Comparison of ENCODE assay signal across 31 cellular contexts in genomic region chr1:179820216-179820970, GRCh38. TPM values are rescaled to one million over a fixed set of nuclear protein-coding genes. Genes with fewer than 3 reads are reported as not detected.
DNase-seq lines count a peak whose midpoint lies in the region; ATAC-seq, FAIRE-seq and TF ChIP-seq lines count a peak whose summit lies in the region.
"Had no signal": no experiment of that assay in that cellular context is flagged by ENCODE, and none has a peak within 500 bp of the region (broad histone marks: within the 10 kb centered on the region; RNA-seq: fewer than 3 reads in every experiment).

No MANE protein-coding gene starts in this region.

- H3K4me2 ChIP-seq in astrocyte (ENCODE audit: low read length), result no peak overlapping the region

- H3K9me3 ChIP-seq in astrocyte (ENCODE audit: insufficient read depth, low read depth, low read length), result no peaks in the 10 kb centered on the region
- H3K9me3 ChIP-seq in neutrophil, result no peaks in the 10 kb centered on the region
- no peaks in the 10 kb centered on the region for H3K9me3 ChIP-seq in WERI-Rb-1 (ENCODE audit: severe bottlenecking)
- H3K9me3 ChIP-seq: body of pancreas, gastroesophageal sphincter, left ventricle myocardium inferior, ovary, uterus had no signal

- H3K79me2 ChIP-seq in astrocyte (ENCODE audit: insufficient read depth, low read length), result no peaks in the 10 kb centered on the region

- TF ChIP-seq CTCF in HL-60 (IDR thresholded peaks at IDR 0.05; ENCODE audit: insufficient read depth, low read length) (no peak), NB4 (IDR thresholded peaks at IDR 0.05; ENCODE audit: low read depth, low read length) (no peak), astrocyte (IDR thresholded peaks at IDR 0.05; ENCODE audit: insufficient read depth, low read depth, low read length) (no peak), neutrophil (IDR thresholded peaks at IDR 0.05) (no peak), WERI-Rb-1 (IDR thresholded peaks at IDR 0.05; ENCODE audit: low read depth, low read length) (no peak)

- no peak overlapping the region for H3K4me3 ChIP-seq in HL-60 (replicated peaks; ENCODE audit: insufficient read depth, low read length)
- H3K4me3 ChIP-seq in NB4 (ENCODE audit: low read depth, low read length), result no peak overlapping the region
- H3K4me3 ChIP-seq in astrocyte (ENCODE audit: insufficient read depth, low read depth, low read length), result no peak overlapping the region
- no peak overlapping the region for H3K4me3 ChIP-seq in neutrophil (ENCODE audit: low read depth in 1 of 2, low read length in 1 of 2)
- H3K4me3 ChIP-seq in WERI-Rb-1 (ENCODE audit: low read depth, low read length), result no peak overlapping the region
- H3K4me3 ChIP-seq: body of pancreas, coronary artery, gastroesophageal sphincter, left ventricle myocardium inferior, ovary, uterus had no signal

- H3K27ac Mint-ChIP-seq in astrocyte (ENCODE audit: unreplicated experiment), result peak overlapping the region; percentile 3
- H3K27ac Mint-ChIP-seq: activated naive CD8-positive, alpha-beta T cell treated with anti-CD3 and anti-CD28 coated beads, Interleukin-2, amount 50 U/mL, for 24 hours; effector memory CD8-positive, alpha-beta T cell; stimulated activated memory B cell treated with anti-CD40 and anti-IgM and Interleukin-4, amounts not matched to agents 10 μg/mL and 1 μg/mL and 100 μg/mL, for 72 hours had no signal

- H4K20me1 ChIP-seq in astrocyte (ENCODE audit: insufficient read depth, low read length), result no peaks in the 10 kb centered on the region

- no peak overlapping the region for H3K9ac ChIP-seq in astrocyte (ENCODE audit: low read length)

- no peak for TF ChIP-seq POLR2A in NB4 (IDR thresholded peaks at IDR 0.05; ENCODE audit: extremely low read depth, insufficient read length)

- DNase-seq in HL-60 (ENCODE audit: low read depth in 1 of 2, low spot score in 1 of 2), result peak; percentile 43 to 56
- DNase-seq in NB4 (ENCODE audit: low read depth), result peak; percentile 93
- no peak for DNase-seq in astrocyte (ENCODE audit: low read depth)
- DNase-seq in WERI-Rb-1, result no peak
- no peak for DNase-seq in COLO829 (ENCODE audit: low spot score)
- DNase-seq: activated CD4-positive, alpha-beta T cell treated with anti-CD3 and anti-CD28 coated beads, Interleukin-2, amount 50 U/mL, for 4 hours; activated gamma-delta T cell treated with Interleukin-2 at 50 U/mL for 16 hours; activated naive CD8-positive, alpha-beta T cell treated with anti-CD3 and anti-CD28 coated beads, Interleukin-2, amount 50 U/mL, for 24 hours; activated T-cell treated with anti-CD3 and anti-CD28 coated beads for 4 hours; body of pancreas; effector memory CD8-positive, alpha-beta T cell; hypothalamus; left ventricle myocardium inferior; midbrain; naive thymus-derived CD8-positive, alpha-beta T cell; NCI-H1436 treated with DMSO at 0.1 percent for 48 hours; NCI-H524; ovary; retina; stimulated activated CD4-positive, alpha-beta T cell treated with anti-CD3 and anti-CD28 coated beads, Interleukin-4, amount 100 ng/mL, for 1 hour; uterus had no signal

- peaks cover 9% of the 10 kb centered on the region for H3K4me1 Mint-ChIP-seq in astrocyte (ENCODE audit: low read depth, unreplicated experiment)

- H3K4me1 ChIP-seq in astrocyte (ENCODE audit: insufficient read depth, low read length), result peaks cover 10% of the 10 kb centered on the region
- H3K4me1 ChIP-seq in neutrophil (ENCODE audit: control insufficient read depth in 1 of 2, insufficient read depth in 1 of 2, low read depth in 1 of 2, low read length in 1 of 2), result peaks cover 31 to 35% of the 10 kb centered on the region in 2 experiments

- H3K36me3 Mint-ChIP-seq in astrocyte (ENCODE audit: low read depth, unreplicated experiment), result peaks cover 3% of the 10 kb centered on the region
- H3K36me3 Mint-ChIP-seq: naive thymus-derived CD8-positive, alpha-beta T cell; stimulated activated memory B cell treated with anti-CD40 and anti-IgM and Interleukin-4, amounts not matched to agents 10 μg/mL and 1 μg/mL and 100 μg/mL, for 72 hours had no signal

- peaks cover 2% of the 10 kb centered on the region for H3K9me3 Mint-ChIP-seq in astrocyte (ENCODE audit: unreplicated experiment)
- H3K9me3 Mint-ChIP-seq: activated naive CD8-positive, alpha-beta T cell treated with anti-CD3 and anti-CD28 coated beads, Interleukin-2, amount 50 U/mL, for 24 hours; effector memory CD8-positive, alpha-beta T cell; naive thymus-derived CD8-positive, alpha-beta T cell; stimulated activated memory B cell treated with anti-CD40 and anti-IgM and Interleukin-4, amounts not matched to agents 10 μg/mL and 1 μg/mL and 100 μg/mL, for 72 hours had no signal

- no peak for FAIRE-seq in astrocyte (lab: Jason Lieb, UNC)

- peaks cover 26% of the 10 kb centered on the region for H3K27me3 Mint-ChIP-seq in astrocyte (ENCODE audit: low read depth, unreplicated experiment)
- H3K27me3 Mint-ChIP-seq: activated naive CD8-positive, alpha-beta T cell treated with anti-CD3 and anti-CD28 coated beads, Interleukin-2, amount 50 U/mL, for 24 hours; naive thymus-derived CD8-positive, alpha-beta T cell had no signal

- H2AFZ ChIP-seq in astrocyte (ENCODE audit: low read depth, low read length), result no peak overlapping the region

- H3K27me3 ChIP-seq in HL-60 (ENCODE audit: insufficient read depth, poor library complexity, severe bottlenecking) (no peaks in the 10 kb centered on the region), astrocyte (ENCODE audit: insufficient read depth, low read length) (peaks cover 6% of the 10 kb centered on the region), neutrophil (no peaks in the 10 kb centered on the region), WERI-Rb-1 (ENCODE audit: insufficient read depth, low read depth, severe bottlenecking) (no peaks in the 10 kb centered on the region)
- H3K27me3 ChIP-seq: body of pancreas, gastroesophageal sphincter, ovary, uterus had no signal

- no peak overlapping the region for H3K4me3 Mint-ChIP-seq in astrocyte (ENCODE audit: unreplicated experiment)
- H3K4me3 Mint-ChIP-seq: activated naive CD8-positive, alpha-beta T cell treated with anti-CD3 and anti-CD28 coated beads, Interleukin-2, amount 50 U/mL, for 24 hours; effector memory CD8-positive, alpha-beta T cell; naive thymus-derived CD8-positive, alpha-beta T cell; stimulated activated memory B cell treated with anti-CD40 and anti-IgM and Interleukin-4, amounts not matched to agents 10 μg/mL and 1 μg/mL and 100 μg/mL, for 72 hours had no signal

- no peak for ATAC-seq in HG02623 (IDR thresholded peaks at IDR 0.05; ENCODE audit: unreplicated experiment)
- ATAC-seq: activated naive CD8-positive, alpha-beta T cell treated with anti-CD3 and anti-CD28 coated beads, Interleukin-2, amount 50 U/mL, for 24 hours; body of pancreas; effector memory CD8-positive, alpha-beta T cell; esophagus mucosa; gastroesophageal sphincter; HCT116; naive thymus-derived CD8-positive, alpha-beta T cell; SK-N-SH treated with all-trans-retinoic acid at 6 μM for 48 hours; stimulated activated memory B cell treated with anti-CD40 and anti-IgM and Interleukin-4, amounts not matched to agents 10 μg/mL and 1 μg/mL and 100 μg/mL, for 72 hours had no signal

- H3K27ac ChIP-seq in HL-60 (replicated peaks) (no peak overlapping the region), astrocyte (ENCODE audit: low read depth, low read length) (no peak overlapping the region), neutrophil (peak overlapping the region; percentile 31), WERI-Rb-1 (no peak overlapping the region)
- H3K27ac ChIP-seq: body of pancreas, C4-2B, coronary artery, gastroesophageal sphincter, left ventricle myocardium inferior, ovary, RWPE1, uterus had no signal

- H3K36me3 ChIP-seq in astrocyte (ENCODE audit: insufficient read depth, low read length) (no peaks in the 10 kb centered on the region), neutrophil (no peaks in the 10 kb centered on the region), WERI-Rb-1 (no peaks in the 10 kb centered on the region)
- H3K36me3 ChIP-seq: gastroesophageal sphincter, left ventricle myocardium inferior, ovary, uterus had no signal

RNA-seq across cellular contexts. Expression of gene TOR1AIP2, which starts 57.2 kb away (rescaled TPM):
- total RNA-seq in astrocyte, result 128 and 141 TPM in 2 replicates

Comparison
In these comparisons a context has a peak if more than half of its experiments do, and no peak if none do; other contexts are left out.
1. DNase-seq: peak in HL-60 (2 of 2) and NB4 (single experiment); none in astrocyte (single experiment), WERI-Rb-1 (single experiment) and COLO829 (single experiment).